ENCODE assay signal across 8 cellular contexts in the genomic region with DNA sequence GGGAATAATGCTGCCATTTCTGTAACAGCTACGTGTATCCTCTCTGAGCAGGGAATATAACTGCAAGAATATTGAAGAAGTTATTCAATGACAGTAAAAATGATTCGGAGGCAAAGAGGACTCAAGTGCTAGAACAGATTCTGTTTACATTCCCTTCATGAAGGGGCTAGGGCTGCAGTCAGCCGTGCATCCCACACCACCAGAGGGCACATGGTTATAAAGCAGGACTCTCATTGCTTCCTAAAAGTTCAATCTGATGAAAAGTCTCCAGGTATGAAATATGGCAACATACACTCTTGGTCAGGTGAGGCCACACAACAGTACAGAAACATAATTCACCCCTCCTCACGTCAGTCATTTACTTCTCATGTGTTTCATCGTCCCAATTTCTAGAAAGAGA. TPM values are rescaled to one million over a fixed set of nuclear protein-coding genes. Genes with fewer than 3 reads are reported as not detected.
A peak's percentile ranks its signal among the peaks of the same experiment; 100 is the strongest.
DNase-seq lines count a peak whose midpoint lies in the region; ATAC-seq and TF ChIP-seq lines count a peak whose summit lies in the region.

No MANE protein-coding gene starts in this region.

- H3K4me3 Mint-ChIP-seq in type B pancreatic cell: no peak overlapping the region
- no peak overlapping the region for H3K4me3 Mint-ChIP-seq in naive thymus-derived CD8-positive, alpha-beta T cell

- CTCF ChIA-PET in PC-9 (lab: Charles Lee): no interaction called here

- no peak overlapping the region for H2AFZ ChIP-seq in PC-9

- H3K36me3 ChIP-seq in left ventricle myocardium inferior (peaks cover 97% of the 10 kb centered on the region), PC-9 (ENCODE audit: low read depth) (peaks cover 12% of the 10 kb centered on the region; the same call in 1 of the 2 replicates)

- H3K9me3 ChIP-seq in left ventricle myocardium inferior (replicated peaks): no peaks in the 10 kb centered on the region
- H3K9me3 ChIP-seq in PC-9 (ENCODE audit: insufficient read depth, low read depth): no peaks in the 10 kb centered on the region

- H3K36me3 Mint-ChIP-seq in type B pancreatic cell: peaks cover 17% of the 10 kb centered on the region
- peaks cover 7 to 96% (median 28%) of the 10 kb centered on the region in 3 donors for H3K36me3 Mint-ChIP-seq in naive thymus-derived CD8-positive, alpha-beta T cell

- peak overlapping the region; percentile 74 for H3K27ac ChIP-seq in left ventricle myocardium inferior (replicated peaks)
- H3K27ac ChIP-seq in PC-9: no peak overlapping the region

- peak; percentile 55 for TF ChIP-seq CTCF in left ventricle myocardium inferior (IDR thresholded peaks at IDR 0.05; ENCODE audit: borderline replicate concordance)
- TF ChIP-seq CTCF in PC-9 (conservative IDR thresholded peaks at IDR 0.05): peak; percentile 50; the same call in 1 of the 2 replicates
- TF ChIP-seq CTCF in epithelial cell of proximal tubule (conservative IDR thresholded peaks at IDR 0.05; ENCODE audit: low read depth, low read length): peak; percentile 62
- TF ChIP-seq CTCF in type B pancreatic cell (conservative IDR thresholded peaks at IDR 0.05): peak; percentile 55
- no peak for TF ChIP-seq CTCF in omental fat pad (IDR thresholded peaks at IDR 0.05)

- no TSS peak for BruUV-seq in PC-9 (replicated peaks; lab: Mats Ljungman, UMichigan)

- H3K4me3 ChIP-seq in left ventricle myocardium inferior: no peak overlapping the region
- no peak overlapping the region for H3K4me3 ChIP-seq in PC-9
- no peak overlapping the region for H3K4me3 ChIP-seq in epithelial cell of proximal tubule (ENCODE audit: low read depth, low read length)

- H3K79me2 ChIP-seq in PC-9 (ENCODE audit: low read depth): no peaks in the 10 kb centered on the region

- H3K9me3 Mint-ChIP-seq in type B pancreatic cell: no peaks in the 10 kb centered on the region
- H3K9me3 Mint-ChIP-seq in naive thymus-derived CD8-positive, alpha-beta T cell: no peaks in the 10 kb centered on the region

- H3K27me3 Mint-ChIP-seq in type B pancreatic cell: no peaks in the 10 kb centered on the region
- H3K27me3 Mint-ChIP-seq in naive thymus-derived CD8-positive, alpha-beta T cell: no peaks in the 10 kb centered on the region

- peaks cover 4% of the 10 kb centered on the region for H3K4me1 Mint-ChIP-seq in type B pancreatic cell (ENCODE audit: unreplicated experiment)
- H3K4me1 Mint-ChIP-seq in naive thymus-derived CD8-positive, alpha-beta T cell: no peaks in the 10 kb centered on the region

- H4K20me1 ChIP-seq in PC-9 (ENCODE audit: insufficient read depth): no peaks in the 10 kb centered on the region

- no peak overlapping the region for H3K27ac Mint-ChIP-seq in type B pancreatic cell
- H3K27ac Mint-ChIP-seq in naive thymus-derived CD8-positive, alpha-beta T cell: peak overlapping the region in 1 of 10 donors; percentile 47

- no peak for ATAC-seq in Right ventricle myocardium inferior
- no peak for ATAC-seq in omental fat pad (ENCODE audit: low FRiP score)
- ATAC-seq in HG03039 (IDR thresholded peaks at IDR 0.05; ENCODE audit: unreplicated experiment): no peak
- no peak for ATAC-seq in naive thymus-derived CD8-positive, alpha-beta T cell

- DNase-seq in left ventricle myocardium inferior (no peak), Right ventricle myocardium inferior (ENCODE audit: missing footprints) (no peak), PC-9 (peak in 1 of 2 experiments; percentile 28), epithelial cell of proximal tubule (ENCODE audit: low read depth) (no peak), type B pancreatic cell (ENCODE audit: extremely low spot score, unreplicated experiment) (no peak), omental fat pad (ENCODE audit: low spot score) (no peak)
- no peak for DNase-seq in naive thymus-derived CD8-positive, alpha-beta T cell

- H3K4me1 ChIP-seq in left ventricle myocardium inferior (peaks cover 35% of the 10 kb centered on the region), PC-9 (replicated peaks; ENCODE audit: insufficient read depth) (0 out of 2 replicates have a peak, but pooled peaks cover 3% of the 10 kb centered on the region)

- H3K4me2 ChIP-seq in PC-9: no peak overlapping the region

- intact Hi-C loops in left ventricle myocardium inferior (cut with micrococcal nuclease) (loop anchor here (2.0 kb wide), 1 partner anchor 29 kb away; no protein-coding TSS in a partner anchor), Right ventricle myocardium inferior (cut with DNase I) (no loop called here), PC-9 (cut with micrococcal nuclease; ENCODE audit: unreplicated experiment) (no loop called here)

- no peaks in the 10 kb centered on the region for H3K9me2 ChIP-seq in PC-9 (ENCODE audit: insufficient read depth)

- H3F3A ChIP-seq in PC-9 (ENCODE audit: insufficient read depth, low read depth): peaks cover 12% of the 10 kb centered on the region; the same call in 1 of the 2 replicates

- POLR2A ChIA-PET in PC-9 (lab: Charles Lee; ENCODE audit: unreplicated experiment): no interaction called here
- POLR2A ChIA-PET in naive thymus-derived CD8-positive, alpha-beta T cell (lab: Charles Lee): no interaction called here

- H3K27me3 ChIP-seq in left ventricle myocardium inferior (ENCODE audit: low read depth) (no peaks in the 10 kb centered on the region), PC-9 (ENCODE audit: insufficient read depth, low read depth) (no peaks in the 10 kb centered on the region)

RNA-seq across cellular contexts. Expression of gene TCHP, which starts 34.0 kb away (rescaled TPM):
- total RNA-seq in left ventricle myocardium inferior (10.4 TPM), Right ventricle myocardium inferior (8.4 TPM), PC-9 (2021) (17.6 and 19.2 TPM in 2 replicates), epithelial cell of proximal tubule (20.0 and 37.5 TPM in 2 replicates), type B pancreatic cell (ENCODE audit: low replicate concordance) (21.6 TPM in 2 replicates), omental fat pad (10 to 100 TPM in 3 of 4 donors, 1 to 10 TPM in 1; 7.0 to 30.1 (median 12.1) TPM)
- 10 to 100 TPM; 36.8 to 39.1 TPM for total RNA-seq in naive thymus-derived CD8-positive, alpha-beta T cell
- polyA plus RNA-seq in naive thymus-derived CD8-positive, alpha-beta T cell: 10 to 100 TPM in 1 of 3 donors, 1 to 10 TPM in 2; 6.7 to 11.1 (median 8.6) TPM

RNA-seq across cellular contexts. Expression of gene GLTP, which starts 53.7 kb away (rescaled TPM):
- total RNA-seq in left ventricle myocardium inferior: 20.0 TPM
- total RNA-seq in Right ventricle myocardium inferior: 23.3 TPM
- total RNA-seq in PC-9 (2021): 30.3 and 31.8 TPM in 2 replicates
- total RNA-seq in epithelial cell of proximal tubule: 35.1 and 43.5 TPM in 2 replicates
- total RNA-seq in type B pancreatic cell (ENCODE audit: low replicate concordance): 48.7 and 118 TPM in 2 replicates
- total RNA-seq in omental fat pad: 10 to 100 TPM; 28.5 to 42.7 (median 36.5) TPM
- 10 to 100 TPM; 21.2 to 21.8 TPM for total RNA-seq in naive thymus-derived CD8-positive, alpha-beta T cell
- polyA plus RNA-seq in naive thymus-derived CD8-positive, alpha-beta T cell: 10 to 100 TPM; 29.7 to 41.7 (median 41.1) TPM

Comparison
In these comparisons a context has a peak if more than half of its experiments do, and no peak if none do; other contexts are left out.
1. CTCF ChIP-seq: peak in left ventricle myocardium inferior (single experiment), PC-9 (single experiment), epithelial cell of proximal tubule (single experiment) and type B pancreatic cell (single experiment); none in omental fat pad (0 of 3).